ENCODE assay signal across 25 cellular contexts in the genomic region with DNA sequence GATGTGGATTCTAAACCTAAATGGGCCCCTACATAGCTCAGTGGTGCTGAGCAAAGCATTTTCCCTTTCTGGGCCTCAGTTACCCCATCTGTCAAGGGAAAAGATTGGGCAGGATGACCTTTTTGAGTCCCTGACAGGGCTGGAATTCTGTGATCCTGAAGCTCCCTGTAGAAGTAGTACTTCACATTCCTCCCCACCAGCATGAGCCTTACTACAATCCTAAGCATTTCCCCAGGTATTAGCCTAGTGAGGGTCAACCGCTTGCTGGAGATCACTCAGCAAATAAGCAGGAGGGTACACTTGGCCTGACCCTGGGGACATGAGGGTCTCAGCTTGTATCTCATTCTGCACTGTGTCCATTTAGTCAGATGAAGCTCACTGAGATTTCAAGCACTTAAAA. TPM values are rescaled to one million over a fixed set of nuclear protein-coding genes. Genes with fewer than 3 reads are reported as not detected.
DNase-seq lines count a peak whose midpoint lies in the region; ATAC-seq and TF ChIP-seq lines count a peak whose summit lies in the region.
"Had no signal": no experiment of that assay in that cellular context is flagged by ENCODE, and none has a peak within 500 bp of the region (broad histone marks: within the 10 kb centered on the region; RNA-seq: fewer than 3 reads in every experiment).

No MANE protein-coding gene starts in this region.

- H3K4me3 ChIP-seq in AG04450 (ENCODE audit: low read depth, low read length) (no peak overlapping the region), WERI-Rb-1 (ENCODE audit: low read depth, low read length) (no peak overlapping the region), iPS-20b (ENCODE audit: low read length) (no peak overlapping the region)
- H3K4me3 ChIP-seq: ovary, vagina had no signal

- no peaks in the 10 kb centered on the region for H3K36me3 ChIP-seq in WERI-Rb-1
- no peaks in the 10 kb centered on the region for H3K36me3 ChIP-seq in iPS-20b (ENCODE audit: insufficient read depth, low read depth, low read length)
- H3K36me3 ChIP-seq: ovary, spleen, vagina had no signal

- no peak for DNase-seq in AG04450 (ENCODE audit: low read depth, low spot score)
- no peak for DNase-seq in CD4-positive, alpha-beta T cell
- no peak for DNase-seq in WERI-Rb-1
- no peak for DNase-seq in NCI-H2171 (lab: John Stamatoyannopoulos, UW)
- DNase-seq in globus pallidus (ENCODE audit: low spot score) = no peak
- DNase-seq in anterior cingulate cortex (lab: John Stamatoyannopoulos, UW) = no peak
- DNase-seq: activated B cell treated with CpG ODN at 0.5 μM for 24 hours; activated T-cell treated with anti-CD3 and anti-CD28 coated beads, Interleukin-2, amount 50 U/mL, for 4 hours; IMR-90; midbrain; NCI-H1105 treated with DMSO at 0.1 percent for 48 hours; NCI-H2227 treated with DMSO at 0.1 percent for 48 hours; NCI-H748 treated with DMSO at 0.1 percent for 48 hours; ovary; RPMI8226; SK-N-SH; spleen; stimulated activated CD4-positive, alpha-beta T cell treated with anti-CD3 and anti-CD28 coated beads, Interleukin-2, amount 100 ng/mL, for 48 hours; stimulated activated naive B cell treated with anti-CD40 and anti-IgM and Interleukin-4, amounts not matched to agents 10 μg/mL and 1 μg/mL and 100 μg/mL, for 72 hours had no signal

- intact Hi-C loops in CD4-positive, alpha-beta T cell (cut with DNase I, micrococcal nuclease) = no loop called here

- H3K9me3 ChIP-seq in AG04450 (ENCODE audit: control insufficient read depth, insufficient read depth, low read length) = no peaks in the 10 kb centered on the region
- H3K9me3 ChIP-seq in CD4-positive, alpha-beta T cell (ENCODE audit: control insufficient read depth, low read length) = no peaks in the 10 kb centered on the region
- no peaks in the 10 kb centered on the region for H3K9me3 ChIP-seq in WERI-Rb-1 (ENCODE audit: severe bottlenecking)
- no peaks in the 10 kb centered on the region for H3K9me3 ChIP-seq in iPS-20b (ENCODE audit: insufficient read depth, low read depth, low read length)
- H3K9me3 ChIP-seq: ovary, SK-N-SH, spleen, vagina had no signal

- no peaks in the 10 kb centered on the region for H3K27me3 Mint-ChIP-seq in CD4-positive, alpha-beta T cell
- H3K27me3 Mint-ChIP-seq: activated B cell treated with CpG ODN at 0.5 μM for 24 hours; stimulated activated naive B cell treated with anti-CD40 and anti-IgM and Interleukin-4, amounts not matched to agents 10 μg/mL and 1 μg/mL and 100 μg/mL, for 72 hours had no signal

- H3K9ac ChIP-seq in iPS-20b (ENCODE audit: low read depth, low read length) = peak overlapping the region; percentile 37
- H3K9ac ChIP-seq: SK-N-SH had no signal

- H3K4me3 Mint-ChIP-seq in CD4-positive, alpha-beta T cell = no peak overlapping the region
- H3K4me3 Mint-ChIP-seq: activated B cell treated with CpG ODN at 0.5 μM for 24 hours; CD14-positive monocyte; nephron; stimulated activated naive B cell treated with anti-CD40 and anti-IgM and Interleukin-4, amounts not matched to agents 10 μg/mL and 1 μg/mL and 100 μg/mL, for 72 hours had no signal

- CTCF ChIA-PET in AG04450 (lab: Charles Lee) = no interaction called here
- CTCF ChIA-PET in CD4-positive, alpha-beta T cell (lab: Charles Lee) = interaction anchor here (0.6 to 1.0 kb wide), 2 partner anchors 13 to 22 kb away, joined by 4 to 5 read pairs; no protein-coding TSS in a partner anchor

- H3K9me3 Mint-ChIP-seq in CD4-positive, alpha-beta T cell = no peaks in the 10 kb centered on the region
- H3K9me3 Mint-ChIP-seq: activated B cell treated with CpG ODN at 0.5 μM for 24 hours; activated T-cell treated with anti-CD3 and anti-CD28 coated beads, Interleukin-2, amount 50 U/mL, for 4 hours; nephron; stimulated activated naive B cell treated with anti-CD40 and anti-IgM and Interleukin-4, amounts not matched to agents 10 μg/mL and 1 μg/mL and 100 μg/mL, for 72 hours; T-helper 2 cell treated with Interferon-gamma antibody and Interleukin-4, amounts not matched to agents 5 μg/mL and 100 μg/mL, for 36 hours had no signal

- peaks cover 10% of the 10 kb centered on the region; the same call in 1 of the 2 replicates for H3K4me1 ChIP-seq in iPS-20b (ENCODE audit: insufficient read depth, low read length)

- no peaks in the 10 kb centered on the region for H3K27me3 ChIP-seq in AG04450 (ENCODE audit: control insufficient read depth, insufficient read depth, low read length)
- no peaks in the 10 kb centered on the region for H3K27me3 ChIP-seq in CD4-positive, alpha-beta T cell (ENCODE audit: control insufficient read depth, insufficient read depth, low read length)
- H3K27me3 ChIP-seq in WERI-Rb-1 (ENCODE audit: insufficient read depth, low read depth, severe bottlenecking) = no peaks in the 10 kb centered on the region
- no peaks in the 10 kb centered on the region for H3K27me3 ChIP-seq in iPS-20b (ENCODE audit: insufficient read depth, low read length)
- H3K27me3 ChIP-seq: ovary, spleen, vagina had no signal

- no peaks in the 10 kb centered on the region for H3K36me3 Mint-ChIP-seq in CD4-positive, alpha-beta T cell (ENCODE audit: low read depth)

- no peak for ATAC-seq in CD4-positive, alpha-beta T cell (ENCODE audit: poor library complexity)
- ATAC-seq: left lobe of liver; stimulated activated naive B cell treated with anti-CD40 and anti-IgM and Interleukin-4, amounts not matched to agents 10 μg/mL and 1 μg/mL and 100 μg/mL, for 72 hours had no signal

- POLR2A ChIA-PET in AG04450 (lab: Yijun Ruan, JAX) = no interaction called here
- POLR2A ChIA-PET in CD4-positive, alpha-beta T cell (lab: Charles Lee) = interaction anchor here (0.7 to 3.0 kb wide), 7 partner anchors 12 to 128 kb away, joined by 3 to 48 read pairs (median 6); partner anchors contain the start of genes DSN1, NDRG3 and RAB5IF

- no peak for TF ChIP-seq CTCF in AG04450 (IDR thresholded peaks at IDR 0.05; ENCODE audit: low read depth, low read length)
- TF ChIP-seq CTCF in CD4-positive, alpha-beta T cell (IDR thresholded peaks at IDR 0.05) = no peak
- TF ChIP-seq CTCF in WERI-Rb-1 (IDR thresholded peaks at IDR 0.05; ENCODE audit: low read depth, low read length) = no peak

- H3K4me1 Mint-ChIP-seq in CD4-positive, alpha-beta T cell (ENCODE audit: low read depth) = peaks cover 43% of the 10 kb centered on the region

- H3K27ac ChIP-seq in AG04450 (ENCODE audit: low read depth, low read length) (peak overlapping the region; percentile 11), WERI-Rb-1 (peak overlapping the region; percentile 10; the same call in 1 of the 2 replicates), iPS-20b (ENCODE audit: low read length) (no peak overlapping the region)
- H3K27ac ChIP-seq in CD4-positive, alpha-beta T cell (ENCODE audit: low read depth, low read length) = peak overlapping the region; percentile 33
- H3K27ac ChIP-seq: ovary, vagina had no signal

- H3K27ac Mint-ChIP-seq in CD4-positive, alpha-beta T cell = peak overlapping the region; percentile 87
- H3K27ac Mint-ChIP-seq: activated B cell treated with CpG ODN at 0.5 μM for 24 hours; nephron; stimulated activated naive B cell treated with anti-CD40 and anti-IgM and Interleukin-4, amounts not matched to agents 10 μg/mL and 1 μg/mL and 100 μg/mL, for 72 hours had no signal

RNA-seq across cellular contexts. Expression of gene NDRG3, which starts 13.4 kb away (rescaled TPM):
- polyA plus RNA-seq in AG04450 (2011; rRNA removed) = 39.5 and 39.8 TPM in 2 replicates
- polyA minus RNA-seq in AG04450 (2011; rRNA and poly(A)+ RNA removed) = 38.2 and 41.4 TPM in 2 replicates
- total RNA-seq in CD4-positive, alpha-beta T cell = 10 to 100 TPM; 17.3 to 17.5 TPM

RNA-seq across cellular contexts. Expression of gene DSN1, which starts 41.1 kb away (rescaled TPM):
- 6.0 and 8.7 TPM in 2 replicates for polyA plus RNA-seq in AG04450 (2011; rRNA removed)
- polyA minus RNA-seq in AG04450 (2011; rRNA and poly(A)+ RNA removed) = 2.9 and 4.2 TPM in 2 replicates
- total RNA-seq in CD4-positive, alpha-beta T cell = 10 to 100 TPM; 10.5 to 14.3 TPM
